ENCODE assay signal across 11 cellular contexts in the genomic region with DNA sequence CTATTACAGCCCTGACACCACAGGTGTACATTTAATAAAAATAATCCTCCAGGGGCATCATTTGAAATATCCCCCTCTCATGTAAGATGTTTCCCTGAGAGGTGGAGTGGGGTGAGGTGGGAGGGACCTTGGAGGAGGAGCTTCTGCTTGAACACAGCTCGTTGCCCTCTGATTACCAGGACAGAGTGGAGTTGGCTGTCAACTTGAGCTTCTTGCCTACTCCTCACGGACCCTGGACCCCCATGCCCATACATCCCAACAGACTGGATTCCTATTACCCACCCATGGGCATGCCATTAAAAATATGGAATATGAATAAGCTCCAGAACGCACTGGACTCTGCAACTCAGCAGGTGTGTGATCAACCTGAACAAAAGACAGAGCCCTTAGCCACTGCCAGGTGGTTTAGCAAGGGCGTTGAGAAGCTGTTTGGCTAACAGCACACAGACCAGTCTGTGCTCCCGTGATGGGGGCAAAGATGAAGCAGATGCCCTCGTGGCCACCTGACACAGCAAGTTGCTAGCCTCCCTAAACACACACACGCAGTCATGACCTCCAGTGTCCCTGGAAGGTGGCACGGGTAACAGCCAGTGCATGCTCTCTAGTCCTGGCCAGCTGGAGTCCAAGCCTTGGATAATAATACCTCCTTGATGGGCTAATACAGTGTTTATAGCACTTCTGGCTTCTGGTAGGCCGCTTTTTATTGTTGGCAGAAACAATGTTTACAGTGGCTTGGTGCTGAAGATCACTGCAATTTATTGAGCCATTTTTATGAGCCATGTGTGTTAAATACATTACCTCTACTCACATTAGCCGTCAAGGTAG.
DNase-seq lines count a peak whose midpoint lies in the region; ATAC-seq and TF ChIP-seq lines count a peak whose summit lies in the region.
"Had no signal": no experiment of that assay in that cellular context is flagged by ENCODE, and none has a peak within 500 bp of the region (broad histone marks: within the 10 kb centered on the region; RNA-seq: fewer than 3 reads in every experiment).

No MANE protein-coding gene starts in this region.

- H3K4me1 ChIP-seq in neutrophil (ENCODE audit: control insufficient read depth in 1 of 2, insufficient read depth in 1 of 2, low read depth in 1 of 2, low read length in 1 of 2), result peaks cover 68 to 81% of the 10 kb centered on the region in 2 experiments

- ATAC-seq in activated T-helper 17 cell treated with anti-CD3 and anti-CD28 coated beads, Interleukin-2, amount 50 U/mL, for 72 hours (replicated peaks), result no peak
- no peak for ATAC-seq in stimulated activated effector memory CD8-positive, alpha-beta T cell treated with anti-CD3 and anti-CD28 coated beads, Interleukin-12 subunit alpha, Interleukin-12 subunit beta, amount 100 ng/mL, for 72 hours
- ATAC-seq: T-cell had no signal

- peak overlapping the region; percentile 99 for H3K27ac ChIP-seq in neutrophil

- H3K4me1 Mint-ChIP-seq in activated T-helper 17 cell treated with anti-CD3 and anti-CD28 coated beads, Interleukin-2, amount 50 U/mL, for 72 hours, result peaks cover 61% of the 10 kb centered on the region
- H3K4me1 Mint-ChIP-seq in stimulated activated effector memory CD8-positive, alpha-beta T cell treated with anti-CD3 and anti-CD28 coated beads, Interleukin-12 subunit alpha, Interleukin-12 subunit beta, amount 100 ng/mL, for 72 hours, result peaks cover 83% of the 10 kb centered on the region

- no peak overlapping the region for H3K4me3 ChIP-seq in neutrophil (ENCODE audit: low read depth in 1 of 2, low read length in 1 of 2)
- H3K4me3 ChIP-seq: MG63 had no signal

- no peaks in the 10 kb centered on the region for H3K9me3 ChIP-seq in neutrophil
- H3K9me3 ChIP-seq: MG63 had no signal

- H3K27me3 ChIP-seq in neutrophil, result no peaks in the 10 kb centered on the region
- H3K27me3 ChIP-seq: MG63 had no signal

- TF ChIP-seq CTCF in neutrophil (IDR thresholded peaks at IDR 0.05), result no peak

- H3K9me3 Mint-ChIP-seq in activated T-helper 17 cell treated with anti-CD3 and anti-CD28 coated beads, Interleukin-2, amount 50 U/mL, for 72 hours, result peaks cover 14% of the 10 kb centered on the region
- H3K9me3 Mint-ChIP-seq in stimulated activated effector memory CD8-positive, alpha-beta T cell treated with anti-CD3 and anti-CD28 coated beads, Interleukin-12 subunit alpha, Interleukin-12 subunit beta, amount 100 ng/mL, for 72 hours, result no peaks in the 10 kb centered on the region
- H3K9me3 Mint-ChIP-seq: T-cell had no signal

- no peaks in the 10 kb centered on the region for H3K27me3 Mint-ChIP-seq in activated T-helper 17 cell treated with anti-CD3 and anti-CD28 coated beads, Interleukin-2, amount 50 U/mL, for 72 hours
- H3K27me3 Mint-ChIP-seq: T-cell had no signal

- H3K4me3 Mint-ChIP-seq in activated T-helper 17 cell treated with anti-CD3 and anti-CD28 coated beads, Interleukin-2, amount 50 U/mL, for 72 hours, result peak overlapping the region; percentile 73
- no peak overlapping the region for H3K4me3 Mint-ChIP-seq in stimulated activated effector memory CD8-positive, alpha-beta T cell treated with anti-CD3 and anti-CD28 coated beads, Interleukin-12 subunit alpha, Interleukin-12 subunit beta, amount 100 ng/mL, for 72 hours
- H3K4me3 Mint-ChIP-seq: T-cell had no signal

- no peaks in the 10 kb centered on the region for H3K36me3 Mint-ChIP-seq in activated T-helper 17 cell treated with anti-CD3 and anti-CD28 coated beads, Interleukin-2, amount 50 U/mL, for 72 hours (ENCODE audit: low read depth)
- peaks cover 7% of the 10 kb centered on the region for H3K36me3 Mint-ChIP-seq in stimulated activated effector memory CD8-positive, alpha-beta T cell treated with anti-CD3 and anti-CD28 coated beads, Interleukin-12 subunit alpha, Interleukin-12 subunit beta, amount 100 ng/mL, for 72 hours
- H3K36me3 Mint-ChIP-seq: T-cell had no signal

- DNase-seq in COR-L47 (lab: John Stamatoyannopoulos, UW) (peak; percentile 68), NCI-H1105 (lab: John Stamatoyannopoulos, UW) (peak; percentile 58), 8988T (no peak), NCI-H226 (no peak), NCI-H128 (lab: John Stamatoyannopoulos, UW; ENCODE audit: unreplicated experiment) (no peak)
- no peak for DNase-seq in stimulated activated effector memory CD8-positive, alpha-beta T cell treated with anti-CD3 and anti-CD28 coated beads, Interleukin-12 subunit alpha, Interleukin-12 subunit beta, amount 100 ng/mL, for 72 hours (ENCODE audit: low spot score in 2 of 2)
- DNase-seq: EL, MG63, T-cell had no signal

- H3K36me3 ChIP-seq in neutrophil, result no peaks in the 10 kb centered on the region
- H3K36me3 ChIP-seq: MG63 had no signal

- H3K27ac Mint-ChIP-seq in activated T-helper 17 cell treated with anti-CD3 and anti-CD28 coated beads, Interleukin-2, amount 50 U/mL, for 72 hours, result peak overlapping the region; percentile 91
- H3K27ac Mint-ChIP-seq in stimulated activated effector memory CD8-positive, alpha-beta T cell treated with anti-CD3 and anti-CD28 coated beads, Interleukin-12 subunit alpha, Interleukin-12 subunit beta, amount 100 ng/mL, for 72 hours, result no peak overlapping the region
- H3K27ac Mint-ChIP-seq: T-cell had no signal

Comparison
In these comparisons a context has a peak if more than half of its experiments do, and no peak if none do; other contexts are left out.
1. DNase-seq: peak in COR-L47 (single experiment) and NCI-H1105 (single experiment); none in 8988T (single experiment), NCI-H226 (single experiment), NCI-H128 (single experiment) and stimulated activated effector memory CD8-positive, alpha-beta T cell treated with anti-CD3 and anti-CD28 coated beads, Interleukin-12 subunit alpha, Interleukin-12 subunit beta, amount 100 ng/mL, for 72 hours (0 of 2).